Comparison of ENCODE assay signal across 13 cellular contexts in the genomic region with DNA sequence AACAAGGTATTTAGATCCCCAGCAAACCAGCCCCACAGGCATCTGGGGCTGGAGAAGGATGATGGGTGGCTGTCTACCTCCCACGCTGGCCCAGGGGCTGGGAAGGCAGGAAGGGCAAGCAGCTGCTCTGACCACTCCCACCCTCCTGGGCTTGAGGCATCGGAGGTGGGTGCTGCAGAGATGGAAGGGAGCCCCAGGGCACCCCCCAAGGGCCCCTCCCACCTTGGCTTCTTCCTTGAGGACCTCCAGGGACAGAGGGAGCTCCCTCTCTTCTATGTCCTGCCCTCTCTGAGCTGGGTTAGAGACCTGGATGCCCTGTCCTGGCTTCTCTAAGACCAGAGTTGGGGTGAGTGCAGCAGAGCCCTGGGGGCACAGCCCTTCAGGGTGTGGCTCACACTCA. TPM values are rescaled to one million over a fixed set of nuclear protein-coding genes. Genes with fewer than 3 reads are reported as not detected.
DNase-seq lines count a peak whose midpoint lies in the region; ATAC-seq, FAIRE-seq and TF ChIP-seq lines count a peak whose summit lies in the region.
"Had no signal": no experiment of that assay in that cellular context is flagged by ENCODE, and none has a peak within 500 bp of the region (broad histone marks: within the 10 kb centered on the region; RNA-seq: fewer than 3 reads in every experiment).

No MANE protein-coding gene starts in this region.

- no peaks in the 10 kb centered on the region for H3K9me1 ChIP-seq in keratinocyte (ENCODE audit: control insufficient read depth, extremely low read depth, insufficient read depth, low read length)

- no peak overlapping the region for H3K4ac ChIP-seq in mesendoderm (ENCODE audit: low read depth, low read length)

- H3K36me3 ChIP-seq in keratinocyte (ENCODE audit: control insufficient read depth in 2 of 2, extremely low read depth in 1 of 2, insufficient read depth in 2 of 2, low read length in 2 of 2) (peaks cover 0 to 24% of the 10 kb centered on the region in 2 experiments), esophagus muscularis mucosa (no peaks in the 10 kb centered on the region), mesendoderm (ENCODE audit: control insufficient read depth, insufficient read depth, low read length) (no peaks in the 10 kb centered on the region)
- H3K36me3 ChIP-seq: thoracic aorta had no signal

- H3K27me3 Mint-ChIP-seq in activated CD4-positive, alpha-beta memory T cell treated with anti-CD3 and anti-CD28 coated beads, Interleukin-2, amount 10 ng/mL, durations not matched to agents 7 days and 5 days, result no peaks in the 10 kb centered on the region

- peaks cover 70% of the 10 kb centered on the region for H3K36me3 Mint-ChIP-seq in activated CD4-positive, alpha-beta memory T cell treated with anti-CD3 and anti-CD28 coated beads, Interleukin-2, amount 10 ng/mL, durations not matched to agents 7 days and 5 days (ENCODE audit: low read depth)

- peak overlapping the region; percentile 36 for H3K9ac ChIP-seq in keratinocyte (ENCODE audit: control insufficient read depth, extremely low read depth, insufficient read depth, low read length)
- H3K9ac ChIP-seq in mesendoderm (ENCODE audit: low read length), result no peak overlapping the region

- no peak overlapping the region for H2BK120ac ChIP-seq in mesendoderm (ENCODE audit: low read depth, low read length)

- WGBS in esophagus muscularis mucosa, result no CpG with 5 or more reads among the region's 2 CpGs
- WGBS in mesendoderm (ENCODE audit: extremely low coverage, insufficient coverage, low lambda C conversion rate), result no CpG with 5 or more reads among the region's 2 CpGs

- H3K4me2 ChIP-seq in keratinocyte (ENCODE audit: control insufficient read depth, extremely low read depth, insufficient read depth, low read depth, low read length), result peak overlapping the region; percentile 29
- H3K4me2 ChIP-seq in mesendoderm (ENCODE audit: low read length), result no peak overlapping the region

- no peak overlapping the region for H3K18ac ChIP-seq in mesendoderm (ENCODE audit: low read length)

- no peak for TF ChIP-seq EP300 in esophagus muscularis mucosa (IDR thresholded peaks at IDR 0.05)

- no peak for ATAC-seq in HG03025 (IDR thresholded peaks at IDR 0.05; ENCODE audit: low FRiP score, unreplicated experiment)

- peaks cover 57% of the 10 kb centered on the region for H3K4me1 Mint-ChIP-seq in activated CD4-positive, alpha-beta memory T cell treated with anti-CD3 and anti-CD28 coated beads, Interleukin-2, amount 10 ng/mL, durations not matched to agents 7 days and 5 days

- H3K4me3 Mint-ChIP-seq in activated CD4-positive, alpha-beta memory T cell treated with anti-CD3 and anti-CD28 coated beads, Interleukin-2, amount 10 ng/mL, durations not matched to agents 7 days and 5 days, result peak overlapping the region; percentile 84

- H4K8ac ChIP-seq in mesendoderm (ENCODE audit: low read depth, low read length), result no peak overlapping the region

- intact Hi-C loops in esophagus muscularis mucosa (cut with DNase I), result loop anchor here (1.0 to 5.0 kb wide), 2 partner anchors 46 to 149 kb away; partner anchors contain the start of gene ZNF593OS

- no peaks in the 10 kb centered on the region for H4K20me1 ChIP-seq in keratinocyte (ENCODE audit: control insufficient read depth, extremely low read depth, insufficient read depth, low read length)

- H2BK15ac ChIP-seq in mesendoderm (replicated peaks; ENCODE audit: low read depth), result no peak overlapping the region

- no peaks in the 10 kb centered on the region for H3K79me1 ChIP-seq in mesendoderm (ENCODE audit: low read length)

- FAIRE-seq in keratinocyte (lab: Jason Lieb, UNC), result no peak

- H3K9me3 Mint-ChIP-seq in activated CD4-positive, alpha-beta memory T cell treated with anti-CD3 and anti-CD28 coated beads, Interleukin-2, amount 10 ng/mL, durations not matched to agents 7 days and 5 days, result no peaks in the 10 kb centered on the region

- H3K27me3 ChIP-seq in keratinocyte (ENCODE audit: control insufficient read depth, extremely low read depth, insufficient read depth, low read length) (no peaks in the 10 kb centered on the region), esophagus muscularis mucosa (peaks cover 0 to 18% (median 2%) of the 10 kb centered on the region in 4 donors), mesendoderm (ENCODE audit: insufficient read depth, low read length, poor library complexity) (no peaks in the 10 kb centered on the region)

- TF ChIP-seq CTCF in keratinocyte (optimal IDR thresholded peaks at IDR 0.05 in 1 of 3, IDR thresholded peaks at IDR 0.05 in 1 of 3, conservative IDR thresholded peaks at IDR 0.05 in 1 of 3; ENCODE audit: extremely low read depth in 1 of 3, insufficient read depth in 2 of 3, low read length in 3 of 3), result no peak
- no peak for TF ChIP-seq CTCF in esophagus muscularis mucosa (IDR thresholded peaks at IDR 0.05)

- H3K9me3 ChIP-seq in keratinocyte (ENCODE audit: control insufficient read depth, low read depth, low read length), result no peaks in the 10 kb centered on the region
- no peaks in the 10 kb centered on the region for H3K9me3 ChIP-seq in esophagus muscularis mucosa
- H3K9me3 ChIP-seq: thoracic aorta had no signal

- H3K4me3 ChIP-seq in keratinocyte (ENCODE audit: control insufficient read depth in 2 of 3, extremely low read depth in 1 of 3, insufficient read depth in 2 of 3, low read depth in 1 of 3, low read length in 3 of 3) (no peak overlapping the region), esophagus muscularis mucosa (no peak overlapping the region), mesendoderm (ENCODE audit: low read length) (no peak overlapping the region)
- H3K4me3 ChIP-seq: thoracic aorta had no signal

- H3K27ac Mint-ChIP-seq in activated CD4-positive, alpha-beta memory T cell treated with anti-CD3 and anti-CD28 coated beads, Interleukin-2, amount 10 ng/mL, durations not matched to agents 7 days and 5 days, result peak overlapping the region; percentile 97

- no peak overlapping the region for H3K56ac ChIP-seq in mesendoderm (ENCODE audit: low read length)

- DNase-seq in stimulated activated CD4-positive, alpha-beta T cell treated with anti-CD3 and anti-CD28 coated beads, Interleukin-15, amount 100 ng/mL, for 24 hours, result peak; percentile 15
- DNase-seq in stimulated activated CD4-positive, alpha-beta T cell treated with anti-CD3 and anti-CD28 coated beads, Interleukin-12 subunit alpha, Interleukin-12 subunit beta, amount 100 ng/mL, for 4 hours, result no peak
- DNase-seq in activated CD4-positive, alpha-beta memory T cell treated with anti-CD3 and anti-CD28 coated beads, Interleukin-2, amount 10 ng/mL, durations not matched to agents 7 days and 5 days, result no peak
- DNase-seq in keratinocyte (ENCODE audit: low read depth, low spot score) (no peak), esophagus muscularis mucosa (ENCODE audit: extremely low spot score) (no peak), mesendoderm (no peak), AG20443 (ENCODE audit: low spot score) (no peak)

- H2AFZ ChIP-seq in keratinocyte (ENCODE audit: control insufficient read depth, low read length), result no peak overlapping the region

- H3K4me1 ChIP-seq in keratinocyte (ENCODE audit: control insufficient read depth, extremely low read depth, insufficient read depth, low read length), result peaks cover 7% of the 10 kb centered on the region
- peaks cover 7 to 22% (median 15%) of the 10 kb centered on the region in 4 donors for H3K4me1 ChIP-seq in esophagus muscularis mucosa
- H3K4me1 ChIP-seq in mesendoderm (ENCODE audit: control insufficient read depth, low read depth, low read length), result peaks cover 2% of the 10 kb centered on the region

- H3K79me2 ChIP-seq in keratinocyte (ENCODE audit: control insufficient read depth, insufficient read depth, low read length) (no peaks in the 10 kb centered on the region), mesendoderm (ENCODE audit: control insufficient read depth, insufficient read depth, low read length) (no peaks in the 10 kb centered on the region)

- no peak for TF ChIP-seq POLR2A in esophagus muscularis mucosa (IDR thresholded peaks at IDR 0.05; ENCODE audit: low read depth)

- no peak overlapping the region for H3K27ac ChIP-seq in keratinocyte (ENCODE audit: control insufficient read depth, insufficient read depth, low read length)
- no peak overlapping the region for H3K27ac ChIP-seq in esophagus muscularis mucosa (replicated peaks in 1 of 4)
- H3K27ac ChIP-seq in mesendoderm (ENCODE audit: low read depth, low read length), result no peak overlapping the region
- H3K27ac ChIP-seq: C4-2B, HL-60, thoracic aorta had no signal

- H2AK5ac ChIP-seq in mesendoderm (ENCODE audit: low read length), result no peak overlapping the region

- H2BK5ac ChIP-seq in mesendoderm (ENCODE audit: low read length), result no peak overlapping the region

- POLR2A ChIA-PET in activated CD4-positive, alpha-beta memory T cell treated with anti-CD3 and anti-CD28 coated beads, Interleukin-2, amount 10 ng/mL, durations not matched to agents 7 days and 5 days (lab: Charles Lee), result interaction anchor here (1.4 to 28.5 kb wide), 6 partner anchors 14 to 111 kb away, joined by 5 to 1302 read pairs (median 12); partner anchors contain the start of genes CEP85, DHDDS, SH3BGRL3 and UBXN11

- H3K23ac ChIP-seq in mesendoderm (ENCODE audit: low read length), result no peak overlapping the region

- no peak overlapping the region for H4K5ac ChIP-seq in mesendoderm (ENCODE audit: low read length)

- dilution Hi-C loops in keratinocyte (cut with MboI; ENCODE audit: extremely low pct_ligation_motif_present, low sequenced_read_pairs), result no loop called here

- CTCF ChIA-PET in activated CD4-positive, alpha-beta memory T cell treated with anti-CD3 and anti-CD28 coated beads, Interleukin-2, amount 10 ng/mL, durations not matched to agents 7 days and 5 days (lab: Charles Lee), result interaction anchor here (1.0 to 21.0 kb wide), 18 partner anchors 9 to 176 kb away, joined by 3 to 883 read pairs (median 4); partner anchors contain the start of genes C1orf232, CEP85, DHDDS and SH3BGRL3

RNA-seq across cellular contexts. Expression of gene CD52, which starts 3.1 kb away (rescaled TPM):
- total RNA-seq in activated CD4-positive, alpha-beta memory T cell treated with anti-CD3 and anti-CD28 coated beads, Interleukin-2, amount 10 ng/mL, durations not matched to agents 7 days and 5 days, result 1,000 to 10,000 TPM; 1,572 to 1,591 TPM
- 0.22 to 0.27 TPM in 2 of 3 replicates, not detected in the other for polyA plus RNA-seq in keratinocyte
- polyA plus RNA-seq in keratinocyte (2011; ENCODE audit: low read depth), result not detected
- not detected in 2 replicates for polyA plus RNA-seq in keratinocyte (2011; cell fraction: cytosol; rRNA removed)
- not detected in 2 replicates for polyA plus RNA-seq in keratinocyte (2011; cell fraction: nucleus; rRNA removed)
- polyA plus RNA-seq in keratinocyte (2012; ENCODE audit: low replicate concordance), result 0.69 TPM in 1 of 2 replicates, not detected in the other
- 1.5 TPM in 1 of 3 replicates, not detected in the others for polyA minus RNA-seq in keratinocyte
- not detected for polyA minus RNA-seq in keratinocyte (2011; cell fraction: cytosol; rRNA and poly(A)+ RNA removed)
- polyA minus RNA-seq in keratinocyte (2011; cell fraction: nucleus; rRNA and poly(A)+ RNA removed), result not detected in 2 replicates
- 10 to 100 TPM in 1 of 4 donors, 1 to 10 TPM in 2, not detected in 1; 3.8 to 14.0 (median 7.1) TPM for total RNA-seq in esophagus muscularis mucosa
- 6.4 TPM for polyA plus RNA-seq in mesendoderm (2013, experiment 1 of 2)
- 5.3 TPM for polyA plus RNA-seq in mesendoderm (2013, experiment 2 of 2)
- total RNA-seq: fibroblast of villous mesenchyme had no signal

RNA-seq across cellular contexts. Expression of gene UBXN11, which starts 14.5 kb away (rescaled TPM):
- 10 to 100 TPM; 46.9 to 49.9 TPM for total RNA-seq in activated CD4-positive, alpha-beta memory T cell treated with anti-CD3 and anti-CD28 coated beads, Interleukin-2, amount 10 ng/mL, durations not matched to agents 7 days and 5 days
- polyA plus RNA-seq in keratinocyte, result 5.2 to 6.8 TPM (median 6.6 TPM) in 3 replicates
- 6.8 TPM for polyA plus RNA-seq in keratinocyte (2011; ENCODE audit: low read depth)
- 1.5 and 2.1 TPM in 2 replicates for polyA plus RNA-seq in keratinocyte (2011; cell fraction: cytosol; rRNA removed)
- polyA plus RNA-seq in keratinocyte (2011; cell fraction: nucleus; rRNA removed), result 28.1 and 28.2 TPM in 2 replicates
- polyA plus RNA-seq in keratinocyte (2012; ENCODE audit: low replicate concordance), result 5.4 and 7.6 TPM in 2 replicates
- polyA minus RNA-seq in keratinocyte, result 2.7 to 6.8 TPM (median 4.3 TPM) in 3 replicates
- polyA minus RNA-seq in keratinocyte (2011; cell fraction: cytosol; rRNA and poly(A)+ RNA removed), result 3.1 TPM
- polyA minus RNA-seq in keratinocyte (2011; cell fraction: nucleus; rRNA and poly(A)+ RNA removed), result 3.5 and 4.0 TPM in 2 replicates
- total RNA-seq in esophagus muscularis mucosa, result 10 to 100 TPM in 2 of 4 donors, 1 to 10 TPM in 2; 7.1 to 13.3 (median 10.1) TPM
- 6.0 TPM for polyA plus RNA-seq in mesendoderm (2013, experiment 1 of 2)
- 6.4 TPM for polyA plus RNA-seq in mesendoderm (2013, experiment 2 of 2)

RNA-seq across cellular contexts. Expression of gene CRYBG2, which starts 33.0 kb away (rescaled TPM):
- 1 to 10 TPM; 1.9 to 4.3 TPM for total RNA-seq in activated CD4-positive, alpha-beta memory T cell treated with anti-CD3 and anti-CD28 coated beads, Interleukin-2, amount 10 ng/mL, durations not matched to agents 7 days and 5 days
- 6.0 to 15.5 TPM (median 7.9 TPM) in 3 replicates for polyA plus RNA-seq in keratinocyte
- polyA plus RNA-seq in keratinocyte (2011; ENCODE audit: low read depth), result 27.9 TPM
- 3.1 and 7.3 TPM in 2 replicates for polyA plus RNA-seq in keratinocyte (2011; cell fraction: cytosol; rRNA removed)
- 28.6 and 33.8 TPM in 2 replicates for polyA plus RNA-seq in keratinocyte (2011; cell fraction: nucleus; rRNA removed)
- 12.0 and 50.5 TPM in 2 replicates for polyA plus RNA-seq in keratinocyte (2012; ENCODE audit: low replicate concordance)
- polyA minus RNA-seq in keratinocyte, result 11.2 to 30.9 TPM (median 17.2 TPM) in 3 replicates
- 20.1 TPM for polyA minus RNA-seq in keratinocyte (2011; cell fraction: cytosol; rRNA and poly(A)+ RNA removed)
- polyA minus RNA-seq in keratinocyte (2011; cell fraction: nucleus; rRNA and poly(A)+ RNA removed), result 27.2 and 40.2 TPM in 2 replicates
- total RNA-seq in esophagus muscularis mucosa, result under 1 TPM in 2 of 4 donors, not detected in 2; 0.42 to 0.86 TPM
- 3.8 TPM for polyA plus RNA-seq in mesendoderm (2013, experiment 1 of 2)
- 4.4 TPM for polyA plus RNA-seq in mesendoderm (2013, experiment 2 of 2)
- total RNA-seq: fibroblast of villous mesenchyme, thoracic aorta had no signal

RNA-seq across cellular contexts. Expression of gene SH3BGRL3, which starts 41.0 kb away (rescaled TPM):
- total RNA-seq in activated CD4-positive, alpha-beta memory T cell treated with anti-CD3 and anti-CD28 coated beads, Interleukin-2, amount 10 ng/mL, durations not matched to agents 7 days and 5 days, result 100 to 1,000 TPM; 662 to 665 TPM
- polyA plus RNA-seq in keratinocyte, result 175 to 234 TPM (median 196 TPM) in 3 replicates
- polyA plus RNA-seq in keratinocyte (2011; ENCODE audit: low read depth), result 246 TPM
- 423 and 444 TPM in 2 replicates for polyA plus RNA-seq in keratinocyte (2011; cell fraction: cytosol; rRNA removed)
- 84.2 and 96.0 TPM in 2 replicates for polyA plus RNA-seq in keratinocyte (2011; cell fraction: nucleus; rRNA removed)
- 453 and 651 TPM in 2 replicates for polyA plus RNA-seq in keratinocyte (2012; ENCODE audit: low replicate concordance)
- 286 to 540 TPM (median 528 TPM) in 3 replicates for polyA minus RNA-seq in keratinocyte
- 456 TPM for polyA minus RNA-seq in keratinocyte (2011; cell fraction: cytosol; rRNA and poly(A)+ RNA removed)
- polyA minus RNA-seq in keratinocyte (2011; cell fraction: nucleus; rRNA and poly(A)+ RNA removed), result 61.4 and 74.5 TPM in 2 replicates
- total RNA-seq in esophagus muscularis mucosa, result 10 to 100 TPM; 52.7 to 81.7 (median 59.8) TPM
- 80.4 TPM for polyA plus RNA-seq in mesendoderm (2013, experiment 1 of 2)
- polyA plus RNA-seq in mesendoderm (2013, experiment 2 of 2), result 79.4 TPM

RNA-seq across cellular contexts. Expression of gene ZNF683, which starts 51.7 kb away (rescaled TPM):
- total RNA-seq in activated CD4-positive, alpha-beta memory T cell treated with anti-CD3 and anti-CD28 coated beads, Interleukin-2, amount 10 ng/mL, durations not matched to agents 7 days and 5 days, result under 1 TPM in 1 of 2 experiments, not detected in 1; 0.18 TPM
- not detected in 3 replicates for polyA plus RNA-seq in keratinocyte
- polyA plus RNA-seq in keratinocyte (2011; ENCODE audit: low read depth), result not detected
- not detected in 2 replicates for polyA plus RNA-seq in keratinocyte (2011; cell fraction: cytosol; rRNA removed)
- polyA plus RNA-seq in keratinocyte (2011; cell fraction: nucleus; rRNA removed), result not detected in 2 replicates
- not detected in 2 replicates for polyA plus RNA-seq in keratinocyte (2012; ENCODE audit: low replicate concordance)
- not detected in 3 replicates for polyA minus RNA-seq in keratinocyte
- polyA minus RNA-seq in keratinocyte (2011; cell fraction: cytosol; rRNA and poly(A)+ RNA removed), result not detected
- polyA minus RNA-seq in keratinocyte (2011; cell fraction: nucleus; rRNA and poly(A)+ RNA removed), result not detected in 2 replicates
- not detected for total RNA-seq in esophagus muscularis mucosa
- 1.4 TPM for polyA plus RNA-seq in mesendoderm (2013, experiment 1 of 2)
- polyA plus RNA-seq in mesendoderm (2013, experiment 2 of 2), result 1.5 TPM
- total RNA-seq: fibroblast of villous mesenchyme; T-helper 1 cell treated with Interleukin-12 subunit alpha and Interleukin-12 subunit beta and Interleukin-4 antibody, amounts not matched to agents 30 ng/mL and 1 ng/mL, for 36 hours; thoracic aorta had no signal

Comparison
In these comparisons a context has a peak if more than half of its experiments do, and no peak if none do; other contexts are left out.
1. RNA of gene CD52, which starts 3.1 kb away (total RNA-seq): 1,572 to 1,591 TPM in activated CD4-positive, alpha-beta memory T cell treated with anti-CD3 and anti-CD28 coated beads, Interleukin-2, amount 10 ng/mL, durations not matched to agents 7 days and 5 days; 3.8 to 14.0 TPM in esophagus muscularis mucosa; every median in the first group is over 100 times any median in the second.